Comparison of ENCODE assay signal across 11 cellular contexts in genomic region chr21:38086580-38086979, GRCh38.
"Had no signal": no experiment of that assay in that cellular context is flagged by ENCODE, and none has a peak within 500 bp of the region (broad histone marks: within the 10 kb centered on the region; RNA-seq: fewer than 3 reads in every experiment).

No MANE protein-coding gene starts in this region.

- H3K36me3 ChIP-seq: HAP-1 had no signal

- H3K4me1 ChIP-seq: HAP-1 had no signal

- H3K9ac ChIP-seq: GM23248 had no signal

- H2AFZ ChIP-seq: GM23248, GM23338 had no signal

- H3K27ac Mint-ChIP-seq: GM23338, H9, HFFc6 had no signal

- H3K4me1 Mint-ChIP-seq: GM23338, H9 had no signal

- H3K27ac ChIP-seq: GM23248 had no signal

- H3K4me3 ChIP-seq: GM23248, GM23338, HAP-1 had no signal

- ATAC-seq: GM23338, HCT116 had no signal

- H3K9me3 ChIP-seq: HAP-1 had no signal

- H3K9me3 Mint-ChIP-seq: GM23338, H9, HFFc6 had no signal

- DNase-seq: GM23248, GOT3, H7, H9, HCEC 1CT, HFFc6 had no signal

- FAIRE-seq: H1, H54 had no signal

- H3K4me3 Mint-ChIP-seq: GM23338, H9, HFFc6 had no signal

- H3K4me2 ChIP-seq: GM23338 had no signal
